ENCODE assay signal across 30 cellular contexts in genomic region chr17:61519139-61519538, GRCh38.
"Had no signal": no experiment of that assay in that cellular context is flagged by ENCODE, and none has a peak within 500 bp of the region (broad histone marks: within the 10 kb centered on the region; RNA-seq: fewer than 3 reads in every experiment).

No MANE protein-coding gene starts in this region.

- H3K4me3 Mint-ChIP-seq: immature natural killer cell; naive B cell; natural killer cell; nephron progenitor cell; neural progenitor cell; stimulated activated effector memory CD8-positive, alpha-beta T cell treated with anti-CD3 and anti-CD28 coated beads, Interleukin-12 subunit alpha, Interleukin-12 subunit beta, amount 100 ng/mL, for 72 hours; stimulated activated naive CD8-positive, alpha-beta T cell treated with anti-CD3 and anti-CD28 coated beads, Interleukin-15, Interleukin-2, amounts not matched to agents 100 ng/mL and 50 ng/mL, for 24 hours had no signal

- H3K4me2 ChIP-seq: neural progenitor cell had no signal

- H3K9me3 ChIP-seq: left lung, lower lobe of right lung, neutrophil, ovary, right atrium auricular region, right lobe of liver, spleen, testis, thyroid gland, transverse colon, upper lobe of left lung, vagina had no signal

- H3K9me3 Mint-ChIP-seq: immature natural killer cell; naive B cell; natural killer cell; nephron progenitor cell; neural progenitor cell; stimulated activated effector memory CD8-positive, alpha-beta T cell treated with anti-CD3 and anti-CD28 coated beads, Interleukin-12 subunit alpha, Interleukin-12 subunit beta, amount 100 ng/mL, for 72 hours; stimulated activated naive CD8-positive, alpha-beta T cell treated with anti-CD3 and anti-CD28 coated beads, Interleukin-15, Interleukin-2, amounts not matched to agents 100 ng/mL and 50 ng/mL, for 24 hours had no signal

- H3K4me1 Mint-ChIP-seq: immature natural killer cell; naive B cell; natural killer cell; nephron progenitor cell; neural progenitor cell; stimulated activated effector memory CD8-positive, alpha-beta T cell treated with anti-CD3 and anti-CD28 coated beads, Interleukin-12 subunit alpha, Interleukin-12 subunit beta, amount 100 ng/mL, for 72 hours had no signal

- H3K27me3 ChIP-seq: left lung, neural progenitor cell, ovary, right atrium auricular region, right lobe of liver, testis, upper lobe of left lung, vagina had no signal

- H3K36me3 ChIP-seq: left lung, lower lobe of right lung, neural progenitor cell, neutrophil, ovary, right atrium auricular region, right lobe of liver, spleen, thyroid gland, transverse colon, upper lobe of left lung, vagina had no signal

- H3K27ac Mint-ChIP-seq: immature natural killer cell; natural killer cell; nephron progenitor cell; neural progenitor cell; progenitor cell of endocrine pancreas; stimulated activated effector memory CD8-positive, alpha-beta T cell treated with anti-CD3 and anti-CD28 coated beads, Interleukin-12 subunit alpha, Interleukin-12 subunit beta, amount 100 ng/mL, for 72 hours; stimulated activated naive CD8-positive, alpha-beta T cell treated with anti-CD3 and anti-CD28 coated beads, Interleukin-15, Interleukin-2, amounts not matched to agents 100 ng/mL and 50 ng/mL, for 24 hours had no signal

- H3K4me3 ChIP-seq: left lung, lower lobe of right lung, neural progenitor cell, ovary, right atrium auricular region, right lobe of liver, skin epidermis, spleen, testis, thyroid gland, transverse colon, upper lobe of left lung, vagina had no signal

- H3K4me1 ChIP-seq: left lung, lower lobe of right lung, neural progenitor cell, right atrium auricular region, right lobe of liver, spleen, testis, thyroid gland, transverse colon, upper lobe of left lung, vagina had no signal

- DNase-seq: hypothalamus; immature natural killer cell; kidney; left colon; left lung; lower lobe of right lung; mammary epithelial cell; mesenchymal stem cell; naive B cell; natural killer cell; nephron progenitor cell; occipital lobe; ovary; right lobe of liver; spleen; stimulated activated CD4-positive, alpha-beta T cell treated with anti-CD3 and anti-CD28 coated beads, Interleukin-4, amount 100 ng/mL, for 24 hours; stimulated activated naive CD4-positive, alpha-beta T cell; substantia nigra; testis; thyroid gland; transverse colon; upper lobe of left lung had no signal

- H2AFZ ChIP-seq: neural progenitor cell had no signal

- H3K36me3 Mint-ChIP-seq: immature natural killer cell; naive B cell; natural killer cell; neural progenitor cell; stimulated activated effector memory CD8-positive, alpha-beta T cell treated with anti-CD3 and anti-CD28 coated beads, Interleukin-12 subunit alpha, Interleukin-12 subunit beta, amount 100 ng/mL, for 72 hours had no signal

- H3K27ac ChIP-seq: left lung, lower lobe of right lung, neural progenitor cell, neutrophil, ovary, right atrium auricular region, right lobe of liver, skin epidermis, spleen, testis, thyroid gland, transverse colon, upper lobe of left lung, vagina had no signal
